ENCODE assay signal across 14 cellular contexts in the genomic region with DNA sequence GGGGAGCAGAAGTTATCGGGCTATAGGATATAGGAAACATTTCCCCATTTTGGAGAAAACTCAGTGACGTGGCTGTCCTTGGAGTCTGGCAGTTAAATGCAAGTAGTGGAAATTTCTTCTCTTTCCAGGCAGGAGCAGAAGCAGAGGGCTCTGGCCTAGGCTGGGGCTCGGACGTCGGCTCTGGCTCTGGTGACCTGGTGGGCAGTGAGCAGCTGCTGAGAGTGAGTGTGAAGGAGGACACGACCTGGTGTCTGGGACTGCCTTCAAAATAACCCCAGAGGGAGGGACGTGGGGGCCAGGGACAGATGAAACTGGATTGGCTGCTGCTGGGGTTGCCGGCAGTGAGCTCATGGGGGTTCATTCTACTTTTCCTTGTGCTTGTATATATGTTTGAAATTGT.
"Had no signal": no experiment of that assay in that cellular context is flagged by ENCODE, and none has a peak within 500 bp of the region (broad histone marks: within the 10 kb centered on the region; RNA-seq: fewer than 3 reads in every experiment).

No MANE protein-coding gene starts in this region.

- ATAC-seq: activated T-cell treated with anti-CD3 and anti-CD28 coated beads, Interleukin-2, amount 50 U/mL, for 4 hours; lower lobe of right lung; natural killer cell; SK-N-SH treated with all-trans-retinoic acid at 6 μM for 48 hours; T-helper 17 cell had no signal

- H3K9me3 ChIP-seq: ascending aorta, colonic mucosa, lower lobe of right lung had no signal

- H3K27me3 ChIP-seq: ascending aorta, colonic mucosa had no signal

- FAIRE-seq: frontal cortex had no signal

- H3K27ac ChIP-seq: ascending aorta, colonic mucosa, lower lobe of right lung had no signal

- H3K4me3 ChIP-seq: ascending aorta, colonic mucosa, lower lobe of right lung had no signal

- DNase-seq: activated CD4-positive, alpha-beta T cell treated with anti-CD3 and anti-CD28 coated beads, Interleukin-2, amount 10 ng/mL, durations not matched to agents 7 days and 5 days; activated CD4-positive, CD25-positive, alpha-beta regulatory T cell; activated gamma-delta T cell treated with Interleukin-2 at 50 U/mL for 16 hours; activated naive CD8-positive, alpha-beta T cell treated with anti-CD3 and anti-CD28 coated beads for 36 hours; activated T-cell treated with anti-CD3 and anti-CD28 coated beads, Interleukin-2, amount 50 U/mL, for 4 hours; colonic mucosa; effector CD8-positive, alpha-beta T cell; lower lobe of right lung; natural killer cell; stimulated activated CD4-positive, alpha-beta T cell treated with anti-CD3 and anti-CD28 coated beads, Interleukin-2, amount 100 ng/mL, for 48 hours; T-helper 17 cell had no signal

- H3K36me3 ChIP-seq: ascending aorta, colonic mucosa, lower lobe of right lung had no signal

- H3K4me1 ChIP-seq: colonic mucosa, lower lobe of right lung had no signal
